In genomic region chr17:75540923-75541503, GRCh38 we compare ENCODE assay signal across 29 cellular contexts. TPM values are rescaled to one million over a fixed set of nuclear protein-coding genes. Genes with fewer than 3 reads are reported as not detected.
DNase-seq lines count a peak whose midpoint lies in the region; ATAC-seq and TF ChIP-seq lines count a peak whose summit lies in the region.
"Had no signal": no experiment of that assay in that cellular context is flagged by ENCODE, and none has a peak within 500 bp of the region (broad histone marks: within the 10 kb centered on the region; RNA-seq: fewer than 3 reads in every experiment).

No MANE protein-coding gene starts in this region.

- H3K9me3 ChIP-seq in mucosa of rectum (ENCODE audit: control insufficient read depth in 2 of 2, low read length in 2 of 2) (no peaks in the 10 kb centered on the region), stomach (no peaks in the 10 kb centered on the region)
- H3K9me3 ChIP-seq: breast epithelium, heart right ventricle, thyroid gland had no signal

- H3K4me1 ChIP-seq in mucosa of rectum (ENCODE audit: control insufficient read depth in 2 of 2, insufficient read depth in 2 of 2, low read length in 2 of 2) (peaks cover 41 to 67% of the 10 kb centered on the region in 2 donors), stomach (peaks cover 15 to 81% (median 55%) of the 10 kb centered on the region in 4 donors)
- H3K4me1 ChIP-seq: breast epithelium, heart right ventricle, thyroid gland had no signal

- H3K9me3 Mint-ChIP-seq in central memory CD8-positive, alpha-beta T cell = no peaks in the 10 kb centered on the region
- H3K9me3 Mint-ChIP-seq in stimulated activated naive B cell treated with anti-CD40 and anti-IgM and Interleukin-4, amounts not matched to agents 10 μg/mL and 1 μg/mL and 100 μg/mL, for 72 hours = no peaks in the 10 kb centered on the region
- H3K9me3 Mint-ChIP-seq: activated naive CD4-positive, alpha-beta T cell treated with anti-CD3 and anti-CD28 coated beads, Interleukin-2, amount 50 U/mL, for 24 hours; activated T-helper 2 cell treated with anti-CD3 and anti-CD28 coated beads, Interferon-gamma antibody, Interleukin-2, Interleukin-4, amounts not matched to agents 10 μg/mL and 5 μg/mL and 100 μg/mL, durations not matched to agents 14 hours and 24 hours and 36 hours; GM23338; memory B cell; stimulated activated naive CD8-positive, alpha-beta T cell treated with anti-CD3 and anti-CD28 coated beads, Interleukin-15, amount 100 ng/mL, for 72 hours had no signal

- TF ChIP-seq EP300 in stomach (IDR thresholded peaks at IDR 0.05) = no peak

- H3K4me3 ChIP-seq in NB4 (ENCODE audit: low read depth, low read length) (no peak overlapping the region), mucosa of rectum (ENCODE audit: low read length in 2 of 2) (no peak overlapping the region), stomach (no peak overlapping the region)
- H3K4me3 ChIP-seq: breast epithelium, GM23338, heart right ventricle, thyroid gland had no signal

- H3K36me3 ChIP-seq in mucosa of rectum (ENCODE audit: control insufficient read depth in 2 of 2, insufficient read depth in 2 of 2, low read length in 2 of 2) (peaks cover 24 to 29% of the 10 kb centered on the region in 2 donors), stomach (peaks cover 0 to 20% (median 3%) of the 10 kb centered on the region in 4 donors)
- H3K36me3 ChIP-seq: breast epithelium, heart right ventricle, thyroid gland had no signal

- no peak for ATAC-seq in central memory CD8-positive, alpha-beta T cell (replicated peaks; ENCODE audit: extremely low read depth, poor library complexity, severe bottlenecking)
- no peak for ATAC-seq in GM21717 (IDR thresholded peaks at IDR 0.05; ENCODE audit: unreplicated experiment)
- ATAC-seq in stimulated activated naive B cell treated with anti-CD40 and anti-IgM and Interleukin-4, amounts not matched to agents 10 μg/mL and 1 μg/mL and 100 μg/mL, for 72 hours (replicated peaks) = no peak
- ATAC-seq: GM23338; stimulated activated naive CD8-positive, alpha-beta T cell treated with anti-CD3 and anti-CD28 coated beads, Interleukin-15, amount 100 ng/mL, for 72 hours had no signal

- H3K4me3 Mint-ChIP-seq in central memory CD8-positive, alpha-beta T cell = no peak overlapping the region
- H3K4me3 Mint-ChIP-seq in stimulated activated naive B cell treated with anti-CD40 and anti-IgM and Interleukin-4, amounts not matched to agents 10 μg/mL and 1 μg/mL and 100 μg/mL, for 72 hours = no peak overlapping the region
- H3K4me3 Mint-ChIP-seq: activated naive CD4-positive, alpha-beta T cell treated with anti-CD3 and anti-CD28 coated beads, Interleukin-2, amount 50 U/mL, for 24 hours; GM23338; memory B cell; stimulated activated naive CD8-positive, alpha-beta T cell treated with anti-CD3 and anti-CD28 coated beads, Interleukin-15, amount 100 ng/mL, for 72 hours had no signal

- H3K27ac ChIP-seq in mucosa of rectum (ENCODE audit: low read depth in 2 of 2, low read length in 2 of 2) (peak overlapping the region; percentile 92 to 94), stomach (peak overlapping the region in 4 of 5 donors; percentile 2 to 42 (median 12))
- H3K27ac ChIP-seq: C4-2B, foreskin keratinocyte, heart right ventricle, thyroid gland had no signal

- 45 to 62% (median 58%) methylated on average over 4 of the region's 4 CpGs for WGBS in stomach, 5 donors

- TF ChIP-seq POLR2A in NB4 (IDR thresholded peaks at IDR 0.05; ENCODE audit: extremely low read depth, insufficient read length) (no peak), stomach (IDR thresholded peaks at IDR 0.05) (no peak)

- no peak for TF ChIP-seq CTCF in NB4 (IDR thresholded peaks at IDR 0.05; ENCODE audit: low read depth, low read length)
- no peak for TF ChIP-seq CTCF in stomach (IDR thresholded peaks at IDR 0.05)
- TF ChIP-seq CTCF in GM10266 (IDR thresholded peaks at IDR 0.05; ENCODE audit: control insufficient read depth, insufficient read depth, low read depth, missing control alignments) = no peak

- peak overlapping the region; percentile 79 for H3K27ac Mint-ChIP-seq in central memory CD8-positive, alpha-beta T cell (ENCODE audit: low read depth)
- H3K27ac Mint-ChIP-seq in stimulated activated naive B cell treated with anti-CD40 and anti-IgM and Interleukin-4, amounts not matched to agents 10 μg/mL and 1 μg/mL and 100 μg/mL, for 72 hours = no peak overlapping the region
- H3K27ac Mint-ChIP-seq: activated naive CD4-positive, alpha-beta T cell treated with anti-CD3 and anti-CD28 coated beads, Interleukin-2, amount 50 U/mL, for 24 hours; activated T-helper 2 cell treated with anti-CD3 and anti-CD28 coated beads, Interferon-gamma antibody, Interleukin-2, Interleukin-4, amounts not matched to agents 10 μg/mL and 5 μg/mL and 100 μg/mL, durations not matched to agents 14 hours and 24 hours and 36 hours; memory B cell; stimulated activated naive CD8-positive, alpha-beta T cell treated with anti-CD3 and anti-CD28 coated beads, Interleukin-15, amount 100 ng/mL, for 72 hours had no signal

- H3K36me3 Mint-ChIP-seq in central memory CD8-positive, alpha-beta T cell (ENCODE audit: insufficient read depth) = peaks cover 17% of the 10 kb centered on the region
- no peaks in the 10 kb centered on the region for H3K36me3 Mint-ChIP-seq in stimulated activated naive B cell treated with anti-CD40 and anti-IgM and Interleukin-4, amounts not matched to agents 10 μg/mL and 1 μg/mL and 100 μg/mL, for 72 hours
- H3K36me3 Mint-ChIP-seq: activated naive CD4-positive, alpha-beta T cell treated with anti-CD3 and anti-CD28 coated beads, Interleukin-2, amount 50 U/mL, for 24 hours had no signal

- DNase-seq in NB4 (ENCODE audit: low read depth) (peak; percentile 24), stomach (no peak), GM10266 (ENCODE audit: extremely low spot score) (no peak)
- no peak for DNase-seq in central memory CD8-positive, alpha-beta T cell (ENCODE audit: low spot score in 2 of 2)
- DNase-seq in stimulated activated naive B cell treated with anti-CD40 and anti-IgM and Interleukin-4, amounts not matched to agents 10 μg/mL and 1 μg/mL and 100 μg/mL, for 72 hours = no peak
- DNase-seq: activated CD4-positive, alpha-beta T cell treated with anti-CD3 and anti-CD28 coated beads, Interleukin-2, amount 50 U/mL, for 4 hours; activated CD4-positive, CD25-positive, alpha-beta regulatory T cell; amygdala; Calu3; DND-41; effector memory CD4-positive, alpha-beta T cell; foreskin keratinocyte; heart right ventricle; NCI-H1105; NCI-H187 treated with DMSO at 0.1 percent for 48 hours; NCI-H2227 treated with DMSO at 0.1 percent for 48 hours; NCI-H526 treated with DMSO at 0.1 percent for 48 hours; nucleus accumbens; SHP77 treated with DMSO at 0.1 percent for 48 hours; stimulated activated naive CD8-positive, alpha-beta T cell treated with anti-CD3 and anti-CD28 coated beads, Interleukin-15, amount 100 ng/mL, for 72 hours; thyroid gland had no signal

- H3K9ac ChIP-seq in mucosa of rectum (ENCODE audit: low read depth in 1 of 2, low read length in 2 of 2) = peak overlapping the region in 1 of 2 donors; percentile 69

- peaks cover 20% of the 10 kb centered on the region for H3K4me1 Mint-ChIP-seq in central memory CD8-positive, alpha-beta T cell
- peaks cover 0 to under 1% of the 10 kb centered on the region in 2 donors for H3K4me1 Mint-ChIP-seq in stimulated activated naive B cell treated with anti-CD40 and anti-IgM and Interleukin-4, amounts not matched to agents 10 μg/mL and 1 μg/mL and 100 μg/mL, for 72 hours
- H3K4me1 Mint-ChIP-seq: activated naive CD4-positive, alpha-beta T cell treated with anti-CD3 and anti-CD28 coated beads, Interleukin-2, amount 50 U/mL, for 24 hours had no signal

- no peaks in the 10 kb centered on the region for H3K27me3 ChIP-seq in mucosa of rectum (ENCODE audit: control insufficient read depth in 2 of 2, insufficient read depth in 2 of 2, low read length in 2 of 2)
- H3K27me3 ChIP-seq in stomach = no peaks in the 10 kb centered on the region
- H3K27me3 ChIP-seq: breast epithelium, foreskin keratinocyte, heart right ventricle, thyroid gland had no signal

- intact Hi-C loops in stomach (cut with DNase I; ENCODE audit: low total_unique reads) = no loop called here

- no peaks in the 10 kb centered on the region for H3K27me3 Mint-ChIP-seq in central memory CD8-positive, alpha-beta T cell
- no peaks in the 10 kb centered on the region for H3K27me3 Mint-ChIP-seq in stimulated activated naive B cell treated with anti-CD40 and anti-IgM and Interleukin-4, amounts not matched to agents 10 μg/mL and 1 μg/mL and 100 μg/mL, for 72 hours
- H3K27me3 Mint-ChIP-seq: activated naive CD4-positive, alpha-beta T cell treated with anti-CD3 and anti-CD28 coated beads, Interleukin-2, amount 50 U/mL, for 24 hours; memory B cell; stimulated activated naive CD8-positive, alpha-beta T cell treated with anti-CD3 and anti-CD28 coated beads, Interleukin-15, amount 100 ng/mL, for 72 hours had no signal

RNA-seq across cellular contexts. Expression of gene LLGL2, which starts 15.5 kb away (rescaled TPM):
- 100 to 1,000 TPM in 4 of 5 donors, 10 to 100 TPM in 1; 72.3 to 565 (median 165) TPM for total RNA-seq in stomach
- polyA plus RNA-seq in stomach = 100 to 1,000 TPM; 144 to 199 (median 184) TPM

RNA-seq across cellular contexts. Expression of gene TSEN54, which starts 24.7 kb away (rescaled TPM):
- total RNA-seq in stomach = 100 to 1,000 TPM in 2 of 5 donors, 10 to 100 TPM in 3; 13.2 to 219 (median 48.1) TPM
- 10 to 100 TPM; 20.8 to 49.7 (median 36.2) TPM for polyA plus RNA-seq in stomach

RNA-seq across cellular contexts. Expression of gene CASKIN2, which starts 25.7 kb away (rescaled TPM):
- 10 to 100 TPM in 4 of 5 donors, 1 to 10 TPM in 1; 9.0 to 27.4 (median 15.6) TPM for total RNA-seq in stomach
- polyA plus RNA-seq in stomach = 1 to 10 TPM; 5.4 to 9.3 (median 8.8) TPM

RNA-seq across cellular contexts. Expression of gene MYO15B, which starts 46.6 kb away (rescaled TPM):
- 100 to 1,000 TPM; 138 to 515 (median 186) TPM for total RNA-seq in stomach
- polyA plus RNA-seq in stomach = 10 to 100 TPM; 67.7 to 82.3 (median 68.5) TPM
